ENCODE assay signal across 8 cellular contexts in genomic region chr9:128160603-128160987, GRCh38. TPM values are rescaled to one million over a fixed set of nuclear protein-coding genes. Genes with fewer than 3 reads are reported as not detected.
DNase-seq lines count a peak whose midpoint lies in the region; ATAC-seq and TF ChIP-seq lines count a peak whose summit lies in the region.

No MANE protein-coding gene starts in this region.

- peak overlapping the region in 1 of 2 experiments; percentile 92 for H3K14ac ChIP-seq in mesenchymal stem cell (ENCODE audit: low read length in 2 of 2)

- H3K36me3 Mint-ChIP-seq in WTC11: peaks cover 10% of the 10 kb centered on the region

- peak overlapping the region in 1 of 2 experiments; percentile 85 for H2BK12ac ChIP-seq in mesenchymal stem cell (ENCODE audit: low read length in 2 of 2)

- H3K9me3 ChIP-seq in mesenchymal stem cell (ENCODE audit: control insufficient read depth, low read length): no peaks in the 10 kb centered on the region

- no peaks in the 10 kb centered on the region for H3K27me3 ChIP-seq in mesenchymal stem cell (ENCODE audit: control insufficient read depth in 1 of 2, insufficient read depth in 1 of 2, low read length in 2 of 2)

- in situ Hi-C loops in GM13976 (cut with MboI; ENCODE audit: low sequenced_read_pairs, unreplicated experiment): no loop called here

- peak overlapping the region; percentile 52 for H4K91ac ChIP-seq in mesenchymal stem cell (ENCODE audit: low read length)

- peak overlapping the region; percentile 19 for H4K8ac ChIP-seq in mesenchymal stem cell (ENCODE audit: low read length)

- ATAC-seq in HG03135 (IDR thresholded peaks at IDR 0.05; ENCODE audit: unreplicated experiment) (peak; percentile 12), WTC11 (no peak), HG02588 (IDR thresholded peaks at IDR 0.05; ENCODE audit: unreplicated experiment) (no peak)

- CTCF ChIA-PET in WTC11 (lab: Charles Lee): interaction anchor here (1.0 to 3.6 kb wide), 14 partner anchors 10 to 278 kb away, joined by 3 to 37 read pairs (median 5); partner anchors contain the start of genes CIZ1 and DNM1

- H3K4me3 Mint-ChIP-seq in WTC11: peak overlapping the region; percentile 74

- peak overlapping the region in 1 of 2 experiments; percentile 78 for H3K23ac ChIP-seq in mesenchymal stem cell (ENCODE audit: low read length in 2 of 2)

- peaks cover 5% of the 10 kb centered on the region for H3K4me1 Mint-ChIP-seq in WTC11

- H3K27me3 Mint-ChIP-seq in WTC11 (ENCODE audit: low read depth): no peaks in the 10 kb centered on the region

- H3K79me1 ChIP-seq in mesenchymal stem cell (replicated peaks; ENCODE audit: low read length, poor library complexity, severe bottlenecking): peaks cover 15% of the 10 kb centered on the region

- peak overlapping the region; percentile 39 for H3K27ac ChIP-seq in cingulate gyrus (ENCODE audit: low read depth, low read length)
- H3K27ac ChIP-seq in mesenchymal stem cell (ENCODE audit: low read length, poor library complexity, severe bottlenecking): no peak overlapping the region

- no peak overlapping the region for H2AK5ac ChIP-seq in mesenchymal stem cell (ENCODE audit: low read length, severe bottlenecking)

- DNase-seq in GM13976 (ENCODE audit: low spot score) (peak; percentile 76), WTC11 (ENCODE audit: low spot score) (no peak), mesenchymal stem cell (peak; percentile 24), foreskin melanocyte (no peak)
- peak; percentile 25 to 56 for DNase-seq in stimulated activated CD8-positive, alpha-beta memory T cell treated with anti-CD3 and anti-CD28 coated beads, Interleukin-4, amount 100 ng/mL, for 4 hours (ENCODE audit: low read depth in 2 of 2, low spot score in 1 of 2)

- POLR2A ChIA-PET in WTC11 (lab: Charles Lee): interaction anchor here (1.0 to 1.5 kb wide), 3 partner anchors 9 to 95 kb away, joined by 3 to 6 read pairs (median 3); no protein-coding TSS in a partner anchor

- no peaks in the 10 kb centered on the region for H3K9me3 Mint-ChIP-seq in WTC11

- 2% methylated on average over 18 of the region's 23 CpGs for WGBS in mesenchymal stem cell

- peak overlapping the region in 1 of 2 experiments; percentile 54 for H3K18ac ChIP-seq in mesenchymal stem cell (ENCODE audit: low read depth in 1 of 2, low read length in 2 of 2)

- H3K27ac Mint-ChIP-seq in WTC11: no peak overlapping the region

- peak overlapping the region; percentile 60 to 73 for H3K4ac ChIP-seq in mesenchymal stem cell (ENCODE audit: low read depth in 1 of 2, low read length in 2 of 2)

- no peak overlapping the region for H2BK5ac ChIP-seq in mesenchymal stem cell (ENCODE audit: low read depth, low read length, poor library complexity, severe bottlenecking)

- peak overlapping the region; percentile 94 for H3K4me2 ChIP-seq in mesenchymal stem cell (ENCODE audit: low read length, poor library complexity, severe bottlenecking)

- H3K4me3 ChIP-seq in mesenchymal stem cell (ENCODE audit: insufficient read depth in 1 of 2, low read depth in 1 of 2, low read length in 2 of 2): peak overlapping the region; percentile 84 to 93

- peaks cover 32 to 38% of the 10 kb centered on the region in 2 experiments for H3K36me3 ChIP-seq in mesenchymal stem cell (ENCODE audit: control insufficient read depth in 1 of 2, insufficient read depth in 2 of 2, low read depth in 1 of 2, low read length in 2 of 2)

- no peak for TF ChIP-seq CTCF in GM13976 (IDR thresholded peaks at IDR 0.05; ENCODE audit: borderline replicate concordance, control extremely low read depth, extremely low read depth, insufficient read depth, missing control alignments)
- TF ChIP-seq CTCF in WTC11 (IDR thresholded peaks at IDR 0.05): no peak

- peaks cover 15% of the 10 kb centered on the region for H3K4me1 ChIP-seq in mesenchymal stem cell (ENCODE audit: control insufficient read depth, insufficient read depth, low read depth, low read length)

- peak overlapping the region; percentile 79 for H2AFZ ChIP-seq in mesenchymal stem cell (ENCODE audit: low read depth, low read length)

- peak overlapping the region; percentile 86 for H3K9ac ChIP-seq in mesenchymal stem cell (ENCODE audit: low read length)

- no peak overlapping the region for H2BK120ac ChIP-seq in mesenchymal stem cell (ENCODE audit: low read depth, low read length)

- H2BK15ac ChIP-seq in mesenchymal stem cell (ENCODE audit: low read depth, poor library complexity, severe bottlenecking): no peak overlapping the region

TF ChIP-seq in WTC11, 78 proteins besides CTCF, POLR2A, EP300 and RAD21 (continues in another document):
- TF ChIP-seq IRF1 (CRISPR knock-in tag; IDR thresholded peaks at IDR 0.05) (no peak), IRF2 (CRISPR knock-in tag; IDR thresholded peaks at IDR 0.05; ENCODE audit: borderline replicate concordance, low read depth) (no peak), GTF2I (CRISPR knock-in tag; conservative IDR thresholded peaks at IDR 0.05) (peak; percentile 71; the same call in 1 of the 2 replicates), MAX (CRISPR knock-in tag; IDR thresholded peaks at IDR 0.05) (0 out of 2 replicates have a peak, but pooled peaks have one; percentile 1), GABPB1 (CRISPR knock-in tag; IDR thresholded peaks at IDR 0.05) (no peak), HMGA2 (CRISPR knock-in tag; IDR thresholded peaks at IDR 0.05) (0 out of 2 replicates have a peak, but pooled peaks have one; percentile 6), ATF1 (CRISPR knock-in tag; IDR thresholded peaks at IDR 0.05) (0 out of 2 replicates have a peak, but pooled peaks have one; percentile 41), FOXP1 (CRISPR knock-in tag; IDR thresholded peaks at IDR 0.05; ENCODE audit: borderline replicate concordance) (no peak), HMGXB4 (CRISPR knock-in tag; IDR thresholded peaks at IDR 0.05) (no peak; the same call in 1 of the 2 replicates), MYBL2 (CRISPR knock-in tag; IDR thresholded peaks at IDR 0.05) (no peak)
- TF ChIP-seq, protein P1, sequence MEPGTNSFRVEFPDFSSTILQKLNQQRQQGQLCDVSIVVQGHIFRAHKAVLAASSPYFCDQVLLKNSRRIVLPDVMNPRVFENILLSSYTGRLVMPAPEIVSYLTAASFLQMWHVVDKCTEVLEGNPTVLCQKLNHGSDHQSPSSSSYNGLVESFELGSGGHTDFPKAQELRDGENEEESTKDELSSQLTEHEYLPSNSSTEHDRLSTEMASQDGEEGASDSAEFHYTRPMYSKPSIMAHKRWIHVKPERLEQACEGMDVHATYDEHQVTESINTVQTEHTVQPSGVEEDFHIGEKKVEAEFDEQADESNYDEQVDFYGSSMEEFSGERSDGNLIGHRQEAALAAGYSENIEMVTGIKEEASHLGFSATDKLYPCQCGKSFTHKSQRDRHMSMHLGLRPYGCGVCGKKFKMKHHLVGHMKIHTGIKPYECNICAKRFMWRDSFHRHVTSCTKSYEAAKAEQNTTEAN (CRISPR knock-in tag; IDR thresholded peaks at IDR 0.05): 0 out of 2 replicates have a peak, but pooled peaks have one; percentile 2

RNA-seq across cellular contexts. Expression of gene BBLN, which starts 0.5 kb away (rescaled TPM):
- 77.1 to 86.9 TPM (median 86.6 TPM) in 3 replicates for total RNA-seq in WTC11 (2021)
- 68.0 TPM for polyA plus RNA-seq in mesenchymal stem cell (2013, experiment 1 of 2)
- 68.2 TPM for polyA plus RNA-seq in mesenchymal stem cell (2013, experiment 2 of 2)

RNA-seq across cellular contexts. Expression of gene LCN2, which starts 11.3 kb away (rescaled TPM):
- total RNA-seq in WTC11 (2021): 1.0 to 3.0 TPM (median 1.3 TPM) in 3 replicates
- not detected for polyA plus RNA-seq in mesenchymal stem cell (2013, experiment 1 of 2)
- not detected for polyA plus RNA-seq in mesenchymal stem cell (2013, experiment 2 of 2)

RNA-seq across cellular contexts. Expression of gene CIZ1, which starts 30.8 kb away (rescaled TPM):
- total RNA-seq in WTC11 (2021): 86.1 to 90.6 TPM (median 90.2 TPM) in 3 replicates
- 148 TPM for polyA plus RNA-seq in mesenchymal stem cell (2013, experiment 1 of 2)
- 145 TPM for polyA plus RNA-seq in mesenchymal stem cell (2013, experiment 2 of 2)

RNA-seq across cellular contexts. Expression of gene PTGES2, which starts 33.1 kb away (rescaled TPM):
- total RNA-seq in WTC11 (2021): 96.2 to 118 TPM (median 98.4 TPM) in 3 replicates
- polyA plus RNA-seq in mesenchymal stem cell (2013, experiment 1 of 2): 31.2 TPM
- polyA plus RNA-seq in mesenchymal stem cell (2013, experiment 2 of 2): 28.6 TPM

RNA-seq across cellular contexts. Expression of gene DNM1, which starts 42.6 kb away (rescaled TPM):
- total RNA-seq in WTC11 (2021): 79.0 to 105 TPM (median 92.4 TPM) in 3 replicates
- polyA plus RNA-seq in mesenchymal stem cell (2013, experiment 1 of 2): 5.9 TPM
- 5.2 TPM for polyA plus RNA-seq in mesenchymal stem cell (2013, experiment 2 of 2)

Comparison
In these comparisons a context has a peak if more than half of its experiments do, and no peak if none do; other contexts are left out.
1. DNase-seq: peak in GM13976 (single experiment), mesenchymal stem cell (single experiment) and stimulated activated CD8-positive, alpha-beta memory T cell treated with anti-CD3 and anti-CD28 coated beads, Interleukin-4, amount 100 ng/mL, for 4 hours (2 of 2); none in WTC11 (single experiment) and foreskin melanocyte (single experiment).